Comparison of ENCODE assay signal across 28 cellular contexts in genomic region chr11:86390499-86390898, GRCh38. TPM values are rescaled to one million over a fixed set of nuclear protein-coding genes. Genes with fewer than 3 reads are reported as not detected.
A peak's percentile ranks its signal among the peaks of the same experiment; 100 is the strongest.
DNase-seq lines count a peak whose midpoint lies in the region; ATAC-seq, FAIRE-seq and TF ChIP-seq lines count a peak whose summit lies in the region.
"Had no signal": no experiment of that assay in that cellular context is flagged by ENCODE, and none has a peak within 500 bp of the region (broad histone marks: within the 10 kb centered on the region; RNA-seq: fewer than 3 reads in every experiment).

No MANE protein-coding gene starts in this region.

- intact Hi-C loops in endothelial cell of umbilical vein (cut with micrococcal nuclease), result no loop called here

- H3K4me3 Mint-ChIP-seq in activated T-cell treated with anti-CD3 and anti-CD28 coated beads, Interleukin-2, amount 50 U/mL, for 72 hours, result no peak overlapping the region
- H3K4me3 Mint-ChIP-seq: CD14-positive monocyte; CD4-positive, alpha-beta memory T cell; CD4-positive, CD25-positive, alpha-beta regulatory T cell; CD8-positive, alpha-beta memory T cell had no signal

- dilution Hi-C loops in endothelial cell of umbilical vein (cut with MboI; ENCODE audit: extremely low pct_ligation_motif_present, low sequenced_read_pairs), result no loop called here

- no peaks in the 10 kb centered on the region for H4K20me1 ChIP-seq in endothelial cell of umbilical vein (replicated peaks; ENCODE audit: control insufficient read depth, extremely low read depth, insufficient read depth, low read length)
- H4K20me1 ChIP-seq: BLaER1 had no signal

- no peak for TF ChIP-seq CTCF in endothelial cell of umbilical vein (IDR thresholded peaks at IDR 0.05; ENCODE audit: extremely low read depth in 1 of 2, insufficient read depth in 1 of 2, low read depth in 1 of 2, low read length in 2 of 2)

- no peak overlapping the region for H3K4me3 ChIP-seq in endothelial cell of umbilical vein (replicated peaks in 1 of 3; ENCODE audit: insufficient read depth in 1 of 3, low read depth in 1 of 3, low read length in 3 of 3)
- H3K4me3 ChIP-seq: A549, BLaER1 had no signal

- H3K9me3 ChIP-seq in endothelial cell of umbilical vein (replicated peaks; ENCODE audit: control insufficient read depth, insufficient read depth, low read length), result no peaks in the 10 kb centered on the region
- H3K9me3 ChIP-seq: A549, BE2C, BLaER1 had no signal

- no peak overlapping the region for H3K9ac ChIP-seq in endothelial cell of umbilical vein (replicated peaks; ENCODE audit: extremely low read depth, insufficient read depth, low read length)
- H3K9ac ChIP-seq: BLaER1 had no signal

- CTCF ChIA-PET in endothelial cell of umbilical vein (lab: Charles Lee), result no interaction called here

- H3K36me3 Mint-ChIP-seq in activated T-cell treated with anti-CD3 and anti-CD28 coated beads, Interleukin-2, amount 50 U/mL, for 72 hours (ENCODE audit: insufficient read depth in 2 of 2), result no peaks in the 10 kb centered on the region
- H3K36me3 Mint-ChIP-seq: CD14-positive monocyte; CD4-positive, alpha-beta memory T cell; CD4-positive, CD25-positive, alpha-beta regulatory T cell had no signal

- H3K36me3 ChIP-seq in endothelial cell of umbilical vein (ENCODE audit: control insufficient read depth in 2 of 2, extremely low read depth in 1 of 2, insufficient read depth in 2 of 2, low read length in 2 of 2), result no peaks in the 10 kb centered on the region
- H3K36me3 ChIP-seq: BE2C, BLaER1 had no signal

- H3K79me2 ChIP-seq in endothelial cell of umbilical vein (ENCODE audit: control insufficient read depth, insufficient read depth, low read length), result no peaks in the 10 kb centered on the region

- FAIRE-seq in endothelial cell of umbilical vein (lab: Jason Lieb, UNC), result peak; percentile 73
- FAIRE-seq: A549, G401.6, GM12891, GM19239 had no signal

- no peak for ATAC-seq in activated T-cell treated with anti-CD3 and anti-CD28 coated beads, Interleukin-2, amount 50 U/mL, for 72 hours (replicated peaks in 1 of 2)
- ATAC-seq: A549 had no signal

- TF ChIP-seq POLR2A in endothelial cell of umbilical vein (IDR thresholded peaks at IDR 0.05; ENCODE audit: low read depth, low read length), result no peak

- H3K27me3 ChIP-seq in endothelial cell of umbilical vein (ENCODE audit: control insufficient read depth in 2 of 2, insufficient read depth in 2 of 2, low read length in 2 of 2), result no peaks in the 10 kb centered on the region
- H3K27me3 ChIP-seq: BE2C, BLaER1 had no signal

- BruUV-seq in endothelial cell of umbilical vein (replicated peaks; lab: Mats Ljungman, UMichigan), result no TSS peak

- H3K4me1 ChIP-seq in endothelial cell of umbilical vein (ENCODE audit: control insufficient read depth, extremely low read depth, insufficient read depth, low read length), result peaks cover 16% of the 10 kb centered on the region
- H3K4me1 ChIP-seq: A549, BE2C, BLaER1 had no signal

- no peaks in the 10 kb centered on the region for H3K4me1 Mint-ChIP-seq in activated T-cell treated with anti-CD3 and anti-CD28 coated beads, Interleukin-2, amount 50 U/mL, for 72 hours (ENCODE audit: low read depth)
- H3K4me1 Mint-ChIP-seq: CD14-positive monocyte; CD4-positive, alpha-beta memory T cell; CD4-positive, CD25-positive, alpha-beta regulatory T cell; CD8-positive, alpha-beta memory T cell had no signal

- no peak overlapping the region for H3K27ac Mint-ChIP-seq in activated T-cell treated with anti-CD3 and anti-CD28 coated beads, Interleukin-2, amount 50 U/mL, for 72 hours
- H3K27ac Mint-ChIP-seq: CD14-positive monocyte; CD4-positive, alpha-beta memory T cell; CD4-positive, CD25-positive, alpha-beta regulatory T cell had no signal

- H3K9me1 ChIP-seq in endothelial cell of umbilical vein (replicated peaks; ENCODE audit: control insufficient read depth, extremely low read depth, insufficient read depth, low read length), result no peaks in the 10 kb centered on the region

- peaks cover 0 to 1% of the 10 kb centered on the region in 2 donors for H3K9me3 Mint-ChIP-seq in activated T-cell treated with anti-CD3 and anti-CD28 coated beads, Interleukin-2, amount 50 U/mL, for 72 hours
- H3K9me3 Mint-ChIP-seq: CD4-positive, alpha-beta memory T cell; CD4-positive, CD25-positive, alpha-beta regulatory T cell; CD8-positive, alpha-beta memory T cell had no signal

- DNase-seq in NCI-H2171 treated with DMSO at 0.1 percent for 48 hours (lab: John Stamatoyannopoulos, UW) (peak; percentile 65), NCI-H2171 (lab: John Stamatoyannopoulos, UW) (no peak), MV-4-11 (lab: John Stamatoyannopoulos, UW) (peak; percentile 7), endothelial cell of umbilical vein (ENCODE audit: low read depth, low spot score) (peak; percentile 24), SIG-M5 (lab: John Stamatoyannopoulos, UW) (no peak)
- DNase-seq in activated T-cell treated with anti-CD3 and anti-CD28 coated beads, Interleukin-2, amount 50 U/mL, for 72 hours, result no peak
- DNase-seq: ACHN; BE2C; C1 segment of cervical spinal cord; CD4-positive, alpha-beta memory T cell; CD4-positive, CD25-positive, alpha-beta regulatory T cell; CD8-positive, alpha-beta memory T cell; COR-L47; DMS 273 treated with DMSO at 0.1 percent for 48 hours; DMS153; DMS53; DMS79; DND-41; EL; GF-D8 had no signal

- H3K27ac ChIP-seq in endothelial cell of umbilical vein (ENCODE audit: insufficient read depth, low read depth, low read length), result peak overlapping the region; percentile 35
- H3K27ac ChIP-seq: 22Rv1, A549, BLaER1 had no signal

- POLR2A ChIA-PET in endothelial cell of umbilical vein (lab: Charles Lee), result no interaction called here

- H2AFZ ChIP-seq in endothelial cell of umbilical vein (ENCODE audit: low read depth, low read length), result peak overlapping the region; percentile 28

- H3K27me3 Mint-ChIP-seq in activated T-cell treated with anti-CD3 and anti-CD28 coated beads, Interleukin-2, amount 50 U/mL, for 72 hours (ENCODE audit: low read depth), result no peaks in the 10 kb centered on the region
- H3K27me3 Mint-ChIP-seq: CD4-positive, alpha-beta memory T cell; CD4-positive, CD25-positive, alpha-beta regulatory T cell; CD8-positive, alpha-beta memory T cell had no signal

- H3K4me2 ChIP-seq in endothelial cell of umbilical vein (ENCODE audit: insufficient read depth, low read length), result peak overlapping the region; percentile 49
- H3K4me2 ChIP-seq: A549, BLaER1 had no signal

TF ChIP-seq in endothelial cell of umbilical vein, 7 proteins besides CTCF, POLR2A, EP300 and RAD21:
- TF ChIP-seq JUN (IDR thresholded peaks at IDR 0.05; ENCODE audit: borderline replicate concordance, insufficient read depth, insufficient read length, low read depth) (no peak), MYC (IDR thresholded peaks at IDR 0.05; ENCODE audit: low read depth, low read length) (no peak), FOS (IDR thresholded peaks at IDR 0.05; ENCODE audit: borderline replicate concordance, insufficient read depth, low read length) (peak; percentile 86), GATA2 (IDR thresholded peaks at IDR 0.05; ENCODE audit: insufficient read depth, insufficient read length, low read depth, low read length) (peak; percentile 68)
TF ChIP-seq in endothelial cell of umbilical vein: peak in this region for 2.

RNA-seq across cellular contexts. Expression of gene CCDC81, which starts 15.8 kb away (rescaled TPM):
- total RNA-seq in endothelial cell of umbilical vein, result 0.55 and 1.1 TPM in 2 replicates
- 0.25 and 0.57 TPM in 2 replicates for polyA plus RNA-seq in endothelial cell of umbilical vein
- 0.52 and 0.69 TPM in 2 replicates for polyA plus RNA-seq in endothelial cell of umbilical vein (2011; cell fraction: cytosol; rRNA removed)
- 1.9 and 2.0 TPM in 2 replicates for polyA plus RNA-seq in endothelial cell of umbilical vein (2011; cell fraction: nucleus; rRNA removed)
- 4.2 and 8.9 TPM in 2 replicates for polyA plus RNA-seq in endothelial cell of umbilical vein (2012)
- 0.29 and 0.45 TPM in 2 replicates for polyA minus RNA-seq in endothelial cell of umbilical vein
- not detected for polyA minus RNA-seq in endothelial cell of umbilical vein (2011; cell fraction: cytosol; rRNA and poly(A)+ RNA removed)
- 1.9 and 2.2 TPM in 2 replicates for polyA minus RNA-seq in endothelial cell of umbilical vein (2011; cell fraction: nucleus; rRNA and poly(A)+ RNA removed)
- under 1 TPM; 0.44 to 0.77 TPM for total RNA-seq in activated T-cell treated with anti-CD3 and anti-CD28 coated beads, Interleukin-2, amount 50 U/mL, for 72 hours
- total RNA-seq: A172 had no signal
- polyA plus RNA-seq: CD4-positive, CD25-positive, alpha-beta regulatory T cell had no signal

Comparison
In these comparisons a context has a peak if more than half of its experiments do, and no peak if none do; other contexts are left out.
1. DNase-seq: peak in NCI-H2171 treated with DMSO at 0.1 percent for 48 hours (single experiment), MV-4-11 (single experiment) and endothelial cell of umbilical vein (single experiment); none in NCI-H2171 (single experiment), SIG-M5 (single experiment) and activated T-cell treated with anti-CD3 and anti-CD28 coated beads, Interleukin-2, amount 50 U/mL, for 72 hours (0 of 2).